22 cellular contexts compared by ENCODE assay signal in the genomic region with DNA sequence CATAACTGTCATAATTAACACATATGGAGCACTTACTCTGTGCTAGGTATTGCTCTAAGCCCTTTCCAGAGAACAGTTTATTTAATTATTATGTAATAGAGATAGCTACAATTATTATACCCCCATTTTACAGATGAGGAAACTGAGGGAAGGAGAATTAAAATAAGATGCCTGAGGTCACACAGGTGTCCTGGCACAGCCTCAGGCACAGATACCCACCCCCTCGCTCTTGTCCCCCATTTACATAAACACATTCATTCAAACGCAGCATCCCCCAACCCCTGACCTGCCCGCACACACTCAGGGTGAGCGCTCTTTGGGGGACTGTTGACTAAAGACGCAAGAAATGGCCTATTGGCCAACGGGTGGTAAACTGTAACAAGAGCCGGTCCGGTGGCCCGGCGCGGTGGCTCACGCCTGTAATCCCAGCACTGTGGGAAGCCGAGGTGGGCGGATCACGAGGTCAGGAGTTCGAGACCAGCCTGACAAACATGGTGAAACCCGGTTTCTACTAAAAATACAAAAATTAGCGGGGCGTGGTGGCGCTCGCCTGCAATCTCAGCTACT. TPM values are rescaled to one million over a fixed set of nuclear protein-coding genes. Genes with fewer than 3 reads are reported as not detected.
DNase-seq lines count a peak whose midpoint lies in the region; ATAC-seq and TF ChIP-seq lines count a peak whose summit lies in the region.
"Had no signal": no experiment of that assay in that cellular context is flagged by ENCODE, and none has a peak within 500 bp of the region (broad histone marks: within the 10 kb centered on the region; RNA-seq: fewer than 3 reads in every experiment).

No MANE protein-coding gene starts in this region.

- H3K36me3 Mint-ChIP-seq in activated T-cell treated with anti-CD3 and anti-CD28 coated beads, Interleukin-2, amount 50 U/mL, for 72 hours (ENCODE audit: insufficient read depth in 2 of 2) = peaks cover 0 to 13% of the 10 kb centered on the region in 2 donors
- H3K36me3 Mint-ChIP-seq in activated T-cell treated with anti-CD3 and anti-CD28 coated beads, Interleukin-2, amount 50 U/mL, for 24 hours (ENCODE audit: low read depth) = no peaks in the 10 kb centered on the region
- no peaks in the 10 kb centered on the region for H3K36me3 Mint-ChIP-seq in endodermal cell (ENCODE audit: low read depth)
- no peaks in the 10 kb centered on the region for H3K36me3 Mint-ChIP-seq in stimulated activated effector memory CD8-positive, alpha-beta T cell treated with anti-CD3 and anti-CD28 coated beads, Interleukin-12 subunit alpha, Interleukin-12 subunit beta, amount 100 ng/mL, for 72 hours

- H3K4me1 ChIP-seq in HEK293 (ENCODE audit: control insufficient read depth, insufficient read depth, low read length) = peaks cover 3% of the 10 kb centered on the region; the same call in 1 of the 2 replicates
- H3K4me1 ChIP-seq in endodermal cell (ENCODE audit: control insufficient read depth, insufficient read depth, low read length) = no peaks in the 10 kb centered on the region

- ATAC-seq in activated T-cell treated with anti-CD3 and anti-CD28 coated beads, Interleukin-2, amount 50 U/mL, for 72 hours (replicated peaks in 1 of 2) = no peak
- no peak for ATAC-seq in stimulated activated effector memory CD8-positive, alpha-beta T cell treated with anti-CD3 and anti-CD28 coated beads, Interleukin-12 subunit alpha, Interleukin-12 subunit beta, amount 100 ng/mL, for 72 hours
- ATAC-seq in GM18861 (IDR thresholded peaks at IDR 0.05; ENCODE audit: unreplicated experiment) (no peak), Right ventricle myocardium inferior (no peak)

- H3K4me3 Mint-ChIP-seq in activated T-cell treated with anti-CD3 and anti-CD28 coated beads, Interleukin-2, amount 50 U/mL, for 72 hours = peak overlapping the region; percentile 31 to 87
- no peak overlapping the region for H3K4me3 Mint-ChIP-seq in activated T-cell treated with anti-CD3 and anti-CD28 coated beads, Interleukin-2, amount 50 U/mL, for 24 hours
- H3K4me3 Mint-ChIP-seq in endodermal cell = no peak overlapping the region
- H3K4me3 Mint-ChIP-seq in stimulated activated effector memory CD8-positive, alpha-beta T cell treated with anti-CD3 and anti-CD28 coated beads, Interleukin-12 subunit alpha, Interleukin-12 subunit beta, amount 100 ng/mL, for 72 hours = peak overlapping the region; percentile 80

- peaks cover 0 to 4% of the 10 kb centered on the region in 2 experiments; a peak in 1 of 3 replicates for H3K36me3 ChIP-seq in HEK293 (ENCODE audit: control insufficient read depth in 2 of 2, insufficient read depth in 1 of 2, low read length in 2 of 2)
- no peaks in the 10 kb centered on the region for H3K36me3 ChIP-seq in endodermal cell (ENCODE audit: control insufficient read depth, insufficient read depth, low read length)
- H3K36me3 ChIP-seq: BLaER1, brain microvascular endothelial cell, suprapubic skin had no signal

- WGBS in endodermal cell (ENCODE audit: insufficient coverage in 1 of 2, insufficient read length in 1 of 2), 2 experiments = 59 to 63% methylated on average over 19 to 21 of the region's 21 CpGs

- DNase-seq in activated T-cell treated with anti-CD3 and anti-CD28 coated beads, Interleukin-2, amount 50 U/mL, for 72 hours = no peak
- DNase-seq in activated T-cell treated with anti-CD3 and anti-CD28 coated beads, Interleukin-2, amount 50 U/mL, for 24 hours = no peak
- peak; percentile 43 for DNase-seq in endodermal cell
- no peak for DNase-seq in stimulated activated effector memory CD8-positive, alpha-beta T cell treated with anti-CD3 and anti-CD28 coated beads, Interleukin-12 subunit alpha, Interleukin-12 subunit beta, amount 100 ng/mL, for 72 hours (ENCODE audit: low spot score in 2 of 2)
- no peak for DNase-seq in Right ventricle myocardium inferior (ENCODE audit: missing footprints)
- no peak for DNase-seq in stimulated activated CD4-positive, alpha-beta T cell treated with anti-CD3 and anti-CD28 coated beads, Interleukin-15, amount 100 ng/mL, for 24 hours
- DNase-seq: activated CD4-positive, alpha-beta T cell treated with anti-CD3 and anti-CD28 coated beads, Interleukin-2, amount 50 U/mL, for 1 hour; brain microvascular endothelial cell; COR-L47; DMS79 treated with DMSO at 0.1 percent for 48 hours; islet precursor cell; NCI-H146; NCI-H2107; stimulated activated CD4-positive, alpha-beta T cell treated with anti-CD3 and anti-CD28 coated beads, Interleukin-4, amount 100 ng/mL, for 1 hour had no signal

- H3K9me3 ChIP-seq in HEK293 (ENCODE audit: control insufficient read depth, insufficient read depth, low read depth, low read length) (no peaks in the 10 kb centered on the region), endodermal cell (ENCODE audit: control insufficient read depth, low read length) (no peaks in the 10 kb centered on the region)
- H3K9me3 ChIP-seq: SK-N-SH, suprapubic skin had no signal

- H3K27ac Mint-ChIP-seq in activated T-cell treated with anti-CD3 and anti-CD28 coated beads, Interleukin-2, amount 50 U/mL, for 72 hours = no peak overlapping the region
- no peak overlapping the region for H3K27ac Mint-ChIP-seq in activated T-cell treated with anti-CD3 and anti-CD28 coated beads, Interleukin-2, amount 50 U/mL, for 24 hours
- no peak overlapping the region for H3K27ac Mint-ChIP-seq in endodermal cell
- no peak overlapping the region for H3K27ac Mint-ChIP-seq in stimulated activated effector memory CD8-positive, alpha-beta T cell treated with anti-CD3 and anti-CD28 coated beads, Interleukin-12 subunit alpha, Interleukin-12 subunit beta, amount 100 ng/mL, for 72 hours
- H3K27ac Mint-ChIP-seq: nephron had no signal

- CTCF ChIA-PET in HEK293 (lab: Yijun Ruan, JAX) = interaction anchor here (0.7 to 4.1 kb wide), 10 partner anchors 10 to 149 kb away, joined by 3 to 14 read pairs (median 4); no protein-coding TSS in a partner anchor

- POLR2A ChIA-PET in HEK293 (lab: Yijun Ruan, JAX) = interaction anchor here (4.2 to 4.3 kb wide), 2 partner anchors 13 to 24 kb away, joined by 83 to 134 read pairs; partner anchors contain the start of gene ETFA

- intact Hi-C loops in Right ventricle myocardium inferior (cut with DNase I) = no loop called here

- H3K27ac ChIP-seq in HEK293 (ENCODE audit: extremely low read depth, low read depth, low read length) (no peak overlapping the region), endodermal cell (ENCODE audit: low read depth, low read length) (no peak overlapping the region)
- H3K27ac ChIP-seq: BLaER1, brain microvascular endothelial cell, suprapubic skin had no signal

- H3K4me1 Mint-ChIP-seq in activated T-cell treated with anti-CD3 and anti-CD28 coated beads, Interleukin-2, amount 50 U/mL, for 72 hours (ENCODE audit: low read depth) = peaks cover 46% of the 10 kb centered on the region
- peaks cover 34% of the 10 kb centered on the region for H3K4me1 Mint-ChIP-seq in activated T-cell treated with anti-CD3 and anti-CD28 coated beads, Interleukin-2, amount 50 U/mL, for 24 hours (ENCODE audit: low read depth)
- peaks cover 27% of the 10 kb centered on the region for H3K4me1 Mint-ChIP-seq in endodermal cell
- H3K4me1 Mint-ChIP-seq in stimulated activated effector memory CD8-positive, alpha-beta T cell treated with anti-CD3 and anti-CD28 coated beads, Interleukin-12 subunit alpha, Interleukin-12 subunit beta, amount 100 ng/mL, for 72 hours = peaks cover 36% of the 10 kb centered on the region

- TF ChIP-seq CTCF in HEK293 (tag by site-specific recombination; IDR thresholded peaks at IDR 0.05) (no peak), endodermal cell (conservative IDR thresholded peaks at IDR 0.05) (no peak)

- H3K4me3 ChIP-seq in HEK293 (ENCODE audit: low read depth, low read length) (no peak overlapping the region), endodermal cell (ENCODE audit: low read length) (no peak overlapping the region)
- H3K4me3 ChIP-seq: BLaER1, suprapubic skin had no signal

- no peaks in the 10 kb centered on the region for H3K9me3 Mint-ChIP-seq in activated T-cell treated with anti-CD3 and anti-CD28 coated beads, Interleukin-2, amount 50 U/mL, for 72 hours
- H3K9me3 Mint-ChIP-seq in activated T-cell treated with anti-CD3 and anti-CD28 coated beads, Interleukin-2, amount 50 U/mL, for 24 hours = no peaks in the 10 kb centered on the region
- H3K9me3 Mint-ChIP-seq in endodermal cell = peaks cover 3% of the 10 kb centered on the region
- H3K9me3 Mint-ChIP-seq in stimulated activated effector memory CD8-positive, alpha-beta T cell treated with anti-CD3 and anti-CD28 coated beads, Interleukin-12 subunit alpha, Interleukin-12 subunit beta, amount 100 ng/mL, for 72 hours = no peaks in the 10 kb centered on the region

- no peak overlapping the region for H3K9ac ChIP-seq in endodermal cell (ENCODE audit: extremely low read depth, low read length, poor library complexity, severe bottlenecking)
- H3K9ac ChIP-seq: BLaER1, SK-N-SH had no signal

- H3K27me3 ChIP-seq in endodermal cell (ENCODE audit: control insufficient read depth, insufficient read depth, low read length, poor library complexity, severe bottlenecking) = peaks cover 73% of the 10 kb centered on the region

- peaks cover 75% of the 10 kb centered on the region for H3K27me3 Mint-ChIP-seq in activated T-cell treated with anti-CD3 and anti-CD28 coated beads, Interleukin-2, amount 50 U/mL, for 72 hours (ENCODE audit: low read depth)
- peaks cover 82% of the 10 kb centered on the region for H3K27me3 Mint-ChIP-seq in activated T-cell treated with anti-CD3 and anti-CD28 coated beads, Interleukin-2, amount 50 U/mL, for 24 hours
- peaks cover 74% of the 10 kb centered on the region for H3K27me3 Mint-ChIP-seq in endodermal cell (ENCODE audit: insufficient read depth)

TF ChIP-seq in HEK293, 187 proteins besides CTCF, POLR2A, EP300 and RAD21:
- TF ChIP-seq ZNF830 (tag by site-specific recombination; IDR thresholded peaks at IDR 0.05; ENCODE audit: low read depth) = no peak
- TF ChIP-seq FEZF1 (tag by site-specific recombination; IDR thresholded peaks at IDR 0.05) = no peak
- no peak for TF ChIP-seq BCL11A (tag by site-specific recombination; IDR thresholded peaks at IDR 0.05; ENCODE audit: low read depth)
- no peak for TF ChIP-seq ZBTB8A (tag by site-specific recombination; IDR thresholded peaks at IDR 0.05)
- no peak for TF ChIP-seq HOXC10 (CRISPR knock-in tag; IDR thresholded peaks at IDR 0.05)
- TF ChIP-seq MEIS1 (CRISPR knock-in tag; IDR thresholded peaks at IDR 0.05; ENCODE audit: borderline replicate concordance) = no peak
- TF ChIP-seq ZFHX2 (tag by site-specific recombination; conservative IDR thresholded peaks at IDR 0.05) = 0 out of 2 replicates have a peak, but pooled peaks have one; percentile 23
TF ChIP-seq in HEK293: peak in this region for 1.

RNA-seq across cellular contexts. Expression of gene ISL2, which starts 2.1 kb away (rescaled TPM):
- under 1 TPM; 0.77 to 0.83 TPM for total RNA-seq in activated T-cell treated with anti-CD3 and anti-CD28 coated beads, Interleukin-2, amount 50 U/mL, for 72 hours
- total RNA-seq in endodermal cell (under 1 TPM; 0.51 to 0.66 TPM), Right ventricle myocardium inferior (not detected)
- polyA plus RNA-seq in endodermal cell (2013, experiment 1 of 2) = 0.25 TPM
- polyA plus RNA-seq in endodermal cell (2013, experiment 2 of 2) = not detected
- total RNA-seq: chondrocyte had no signal
- polyA plus RNA-seq: urinary bladder had no signal

RNA-seq across cellular contexts. Expression of gene ETFA, which starts 23.3 kb away (rescaled TPM):
- 100 to 1,000 TPM; 143 to 158 TPM for total RNA-seq in activated T-cell treated with anti-CD3 and anti-CD28 coated beads, Interleukin-2, amount 50 U/mL, for 72 hours
- total RNA-seq in endodermal cell (100 to 1,000 TPM; 142 to 157 TPM), Right ventricle myocardium inferior (498 TPM)
- polyA plus RNA-seq in endodermal cell (2013, experiment 1 of 2) = 98.2 TPM
- 87.0 TPM for polyA plus RNA-seq in endodermal cell (2013, experiment 2 of 2)

Comparison
In these comparisons a context has a peak if more than half of its experiments do, and no peak if none do; other contexts are left out.
1. H3K4me3 Mint-ChIP-seq: peak in activated T-cell treated with anti-CD3 and anti-CD28 coated beads, Interleukin-2, amount 50 U/mL, for 72 hours (2 of 2) and stimulated activated effector memory CD8-positive, alpha-beta T cell treated with anti-CD3 and anti-CD28 coated beads, Interleukin-12 subunit alpha, Interleukin-12 subunit beta, amount 100 ng/mL, for 72 hours (single experiment); none in activated T-cell treated with anti-CD3 and anti-CD28 coated beads, Interleukin-2, amount 50 U/mL, for 24 hours (single experiment) and endodermal cell (single experiment).